In the genomic region with DNA sequence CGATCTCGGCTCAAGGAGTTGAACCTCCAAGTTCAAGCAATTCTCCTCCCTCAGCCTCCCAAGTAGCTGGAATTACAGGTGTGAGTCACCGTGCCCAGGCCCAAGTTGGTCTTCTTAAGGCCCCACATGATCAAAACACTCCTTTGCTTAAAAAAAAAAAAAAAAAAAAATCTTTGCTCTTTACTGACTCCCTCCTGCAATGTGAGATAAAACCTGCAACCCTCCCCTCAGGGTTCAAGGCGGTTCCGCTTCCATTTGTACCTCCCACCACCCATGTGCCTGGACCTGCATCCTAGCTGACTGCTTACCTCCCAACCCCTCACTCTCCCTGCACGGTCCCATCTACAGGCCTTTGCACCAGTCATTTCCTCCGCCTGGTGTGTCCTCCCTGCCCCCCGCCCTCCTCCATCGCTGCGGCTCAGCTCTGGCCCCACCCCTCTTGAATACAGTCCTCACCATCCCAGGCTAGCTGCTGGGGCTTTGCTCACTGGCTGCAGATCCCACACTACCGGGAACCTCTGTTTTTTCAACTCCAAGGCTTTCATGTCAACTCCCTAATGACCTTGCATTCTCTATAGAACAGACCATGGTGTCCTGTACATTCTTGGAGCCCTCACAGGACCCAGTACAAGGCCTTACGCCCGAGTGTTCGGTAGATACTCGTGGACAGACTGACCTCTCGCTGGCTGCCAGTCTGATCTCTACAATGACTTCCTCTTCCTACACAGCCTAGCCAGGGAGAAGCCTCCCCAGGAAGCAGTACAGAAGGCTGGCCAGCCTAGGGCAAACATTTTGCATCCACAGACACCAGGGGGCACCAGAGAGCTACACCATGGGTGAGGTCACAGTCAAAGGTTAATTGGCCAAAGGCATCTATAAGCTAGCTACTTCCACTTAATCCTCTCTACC, we compare ENCODE assay signal across 8 cellular contexts. TPM values are rescaled to one million over a fixed set of nuclear protein-coding genes. Genes with fewer than 3 reads are reported as not detected.
DNase-seq lines count a peak whose midpoint lies in the region; ATAC-seq and TF ChIP-seq lines count a peak whose summit lies in the region.

No MANE protein-coding gene starts in this region.

- no peak overlapping the region for H3K4me3 Mint-ChIP-seq in activated T-cell treated with anti-CD3 and anti-CD28 coated beads, Interleukin-2, amount 50 U/mL, for 4 hours
- peak overlapping the region in 1 of 10 donors; percentile 43 for H3K4me3 Mint-ChIP-seq in naive thymus-derived CD4-positive, alpha-beta T cell
- H3K4me3 Mint-ChIP-seq in stimulated activated memory B cell treated with anti-CD40 and anti-IgM and Interleukin-4, amounts not matched to agents 10 μg/mL and 1 μg/mL and 100 μg/mL, for 72 hours = peak overlapping the region; percentile 15

- peaks cover 28% of the 10 kb centered on the region for H3K4me1 Mint-ChIP-seq in activated T-cell treated with anti-CD3 and anti-CD28 coated beads, Interleukin-2, amount 50 U/mL, for 4 hours (ENCODE audit: low read depth)
- peaks cover 5 to 43% (median 16%) of the 10 kb centered on the region in 7 donors for H3K4me1 Mint-ChIP-seq in naive thymus-derived CD4-positive, alpha-beta T cell
- peaks cover 58% of the 10 kb centered on the region for H3K4me1 Mint-ChIP-seq in stimulated activated memory B cell treated with anti-CD40 and anti-IgM and Interleukin-4, amounts not matched to agents 10 μg/mL and 1 μg/mL and 100 μg/mL, for 72 hours

- peaks cover 11% of the 10 kb centered on the region for H3K36me3 ChIP-seq in Panc1 (ENCODE audit: control insufficient read depth, insufficient read depth, low read length)
- H3K36me3 ChIP-seq in naive thymus-derived CD4-positive, alpha-beta T cell (ENCODE audit: control insufficient read depth in 2 of 3, insufficient read depth in 3 of 3, low read length in 3 of 3) = peaks cover 18 to 80% (median 47%) of the 10 kb centered on the region in 3 experiments

- peak; percentile 85 for DNase-seq in GM10248 (ENCODE audit: extremely low spot score)
- DNase-seq in Jurkat, Clone E6-1 (ENCODE audit: low read depth, low spot score) = peak; percentile 69
- peak; percentile 71 for DNase-seq in Panc1 (ENCODE audit: low read depth, low spot score)
- DNase-seq in activated T-cell treated with anti-CD3 and anti-CD28 coated beads, Interleukin-2, amount 50 U/mL, for 4 hours = peak; percentile 92
- DNase-seq in fibroblast of gingiva (ENCODE audit: low read depth) = peak; percentile 63
- DNase-seq in naive thymus-derived CD4-positive, alpha-beta T cell = peak; percentile 65 to 91 (median 81)

- no peaks in the 10 kb centered on the region for H3K9me3 ChIP-seq in Panc1 (ENCODE audit: control insufficient read depth, insufficient read depth, low read depth, low read length)
- no peaks in the 10 kb centered on the region for H3K9me3 ChIP-seq in naive thymus-derived CD4-positive, alpha-beta T cell (ENCODE audit: control insufficient read depth in 2 of 3, low read length in 3 of 3)

- CTCF ChIA-PET in GM10248 (lab: Yijun Ruan, JAX) = interaction anchor here (0.6 to 9.3 kb wide), 58 partner anchors 8 to 319 kb away, joined by 3 to 135 read pairs (median 4); a partner anchor contains a TSS
- CTCF ChIA-PET in Panc1 (lab: Charles Lee) = interaction anchor here (0.8 to 1.8 kb wide), 6 partner anchors 8 to 99 kb away, joined by 3 to 13 read pairs (median 5); no protein-coding TSS in a partner anchor
- CTCF ChIA-PET in naive thymus-derived CD4-positive, alpha-beta T cell (lab: Charles Lee) = interaction anchor here (0.5 to 7.6 kb wide), 25 partner anchors 9 to 707 kb away, joined by 3 to 100 read pairs (median 4); a partner anchor contains a TSS

- no peaks in the 10 kb centered on the region for H3K27me3 Mint-ChIP-seq in activated T-cell treated with anti-CD3 and anti-CD28 coated beads, Interleukin-2, amount 50 U/mL, for 4 hours (ENCODE audit: low read depth)
- no peaks in the 10 kb centered on the region for H3K27me3 Mint-ChIP-seq in naive thymus-derived CD4-positive, alpha-beta T cell
- H3K27me3 Mint-ChIP-seq in stimulated activated memory B cell treated with anti-CD40 and anti-IgM and Interleukin-4, amounts not matched to agents 10 μg/mL and 1 μg/mL and 100 μg/mL, for 72 hours = no peaks in the 10 kb centered on the region

- H3K4me1 ChIP-seq in Panc1 (ENCODE audit: control insufficient read depth, insufficient read depth, low read length) = peaks cover 70% of the 10 kb centered on the region
- H3K4me1 ChIP-seq in naive thymus-derived CD4-positive, alpha-beta T cell (ENCODE audit: control insufficient read depth in 2 of 2, insufficient read depth in 2 of 2, low read length in 2 of 2) = peaks cover 5 to 12% of the 10 kb centered on the region in 2 donors

- no peaks in the 10 kb centered on the region for H3K9me3 Mint-ChIP-seq in activated T-cell treated with anti-CD3 and anti-CD28 coated beads, Interleukin-2, amount 50 U/mL, for 4 hours
- H3K9me3 Mint-ChIP-seq in naive thymus-derived CD4-positive, alpha-beta T cell = peaks cover 0 to 1% (median 0%) of the 10 kb centered on the region in 11 donors
- H3K9me3 Mint-ChIP-seq in stimulated activated memory B cell treated with anti-CD40 and anti-IgM and Interleukin-4, amounts not matched to agents 10 μg/mL and 1 μg/mL and 100 μg/mL, for 72 hours = no peaks in the 10 kb centered on the region

- no peaks in the 10 kb centered on the region for H3K27me3 ChIP-seq in Panc1 (ENCODE audit: control insufficient read depth, insufficient read depth, low read length)
- H3K27me3 ChIP-seq in naive thymus-derived CD4-positive, alpha-beta T cell (ENCODE audit: control insufficient read depth in 2 of 2, insufficient read depth in 2 of 2, low read length in 2 of 2) = no peaks in the 10 kb centered on the region

- BruUV-seq in Panc1 (replicated peaks; lab: Mats Ljungman, UMichigan) = no TSS peak

- no peak overlapping the region for H3K4me3 ChIP-seq in Jurkat, Clone E6-1 (ENCODE audit: low read length)
- H3K4me3 ChIP-seq in Panc1 (ENCODE audit: low read depth in 2 of 2, low read length in 2 of 2) = no peak overlapping the region
- H3K4me3 ChIP-seq in naive thymus-derived CD4-positive, alpha-beta T cell (ENCODE audit: low read length) = no peak overlapping the region

- peak overlapping the region; percentile 66 for H3K27ac ChIP-seq in Panc1 (ENCODE audit: low read length)
- H3K27ac ChIP-seq in naive thymus-derived CD4-positive, alpha-beta T cell (ENCODE audit: low read depth, low read length) = no peak overlapping the region

- peak; percentile 70 for TF ChIP-seq CTCF in GM10248 (IDR thresholded peaks at IDR 0.05; ENCODE audit: control extremely low read depth, extremely low read depth, low read depth, missing control alignments)
- TF ChIP-seq CTCF in Panc1 (IDR thresholded peaks at IDR 0.05) = peak; percentile 85

- peak overlapping the region; percentile 60 to 91 (median 84) for H3K27ac Mint-ChIP-seq in naive thymus-derived CD4-positive, alpha-beta T cell
- H3K27ac Mint-ChIP-seq in stimulated activated memory B cell treated with anti-CD40 and anti-IgM and Interleukin-4, amounts not matched to agents 10 μg/mL and 1 μg/mL and 100 μg/mL, for 72 hours = peak overlapping the region; percentile 68

- intact Hi-C loops in Panc1 (cut with micrococcal nuclease; ENCODE audit: unreplicated experiment) = no loop called here
- intact Hi-C loops in naive thymus-derived CD4-positive, alpha-beta T cell (cut with micrococcal nuclease) = loop anchor here (1.0 to 2.0 kb wide), 10 partner anchors 13 to 310 kb away; a partner anchor contains a TSS

- H3K36me3 Mint-ChIP-seq in activated T-cell treated with anti-CD3 and anti-CD28 coated beads, Interleukin-2, amount 50 U/mL, for 4 hours (ENCODE audit: insufficient read depth) = peaks cover 42% of the 10 kb centered on the region
- peaks cover 7 to 24% (median 11%) of the 10 kb centered on the region in 5 donors for H3K36me3 Mint-ChIP-seq in naive thymus-derived CD4-positive, alpha-beta T cell
- peaks cover 55% of the 10 kb centered on the region for H3K36me3 Mint-ChIP-seq in stimulated activated memory B cell treated with anti-CD40 and anti-IgM and Interleukin-4, amounts not matched to agents 10 μg/mL and 1 μg/mL and 100 μg/mL, for 72 hours

- peak; percentile 84 for ATAC-seq in Panc1
- ATAC-seq in activated T-cell treated with anti-CD3 and anti-CD28 coated beads, Interleukin-2, amount 50 U/mL, for 4 hours = peak; percentile 88 to 93
- peak; percentile 96 for ATAC-seq in naive thymus-derived CD4-positive, alpha-beta T cell
- ATAC-seq in stimulated activated memory B cell treated with anti-CD40 and anti-IgM and Interleukin-4, amounts not matched to agents 10 μg/mL and 1 μg/mL and 100 μg/mL, for 72 hours = peak; percentile 93
- no peak for ATAC-seq in GM18519 (IDR thresholded peaks at IDR 0.05; ENCODE audit: low FRiP score, unreplicated experiment)

- in situ Hi-C loops in Panc1 (cut with HindIII; ENCODE audit: low pct_unique_long_range_greater_than_20kb, low sequenced_read_pairs) = no loop called here

- POLR2A ChIA-PET in GM10248 (lab: Yijun Ruan, JAX) (interaction anchor here (0.6 to 0.9 kb wide), 2 partner anchors 8 to 32 kb away, joined by 3 to 8 read pairs; a partner anchor contains a TSS), Panc1 (lab: Charles Lee) (interaction anchor here (0.5 to 0.9 kb wide), 4 partner anchors 30 to 93 kb away, joined by 3 to 20 read pairs (median 10); a partner anchor contains a TSS)
- POLR2A ChIA-PET in naive thymus-derived CD4-positive, alpha-beta T cell (lab: Charles Lee) = interaction anchor here (0.7 to 4.7 kb wide), 13 partner anchors 12 to 238 kb away, joined by 3 to 31 read pairs (median 4); a partner anchor contains a TSS

RNA-seq across cellular contexts. Expression of a gene that starts 14.2 kb away (rescaled TPM):
- polyA plus RNA-seq in Jurkat, Clone E6-1 (2012; ENCODE audit: insufficient read depth, insufficient read length) = 21.7 TPM
- total RNA-seq in Panc1 (2021; ENCODE audit: unreplicated experiment) = 49.7 TPM
- polyA plus RNA-seq in Panc1 (2012; ENCODE audit: insufficient read length) = 45.4 TPM
- total RNA-seq in activated T-cell treated with anti-CD3 and anti-CD28 coated beads, Interleukin-2, amount 50 U/mL, for 4 hours = 10 to 100 TPM; 41.0 to 55.2 (median 50.8) TPM
- total RNA-seq in naive thymus-derived CD4-positive, alpha-beta T cell = 10 to 100 TPM; 21.6 to 40.4 (median 37.1) TPM
- 10 to 100 TPM; 43.5 to 44.0 TPM for polyA plus RNA-seq in naive thymus-derived CD4-positive, alpha-beta T cell
